Comparison of ENCODE assay signal across 12 cellular contexts in genomic region chr5:1125030-1125357, GRCh38. TPM values are rescaled to one million over a fixed set of nuclear protein-coding genes. Genes with fewer than 3 reads are reported as not detected.
DNase-seq lines count a peak whose midpoint lies in the region; ATAC-seq and TF ChIP-seq lines count a peak whose summit lies in the region.
"Had no signal": no experiment of that assay in that cellular context is flagged by ENCODE, and none has a peak within 500 bp of the region (broad histone marks: within the 10 kb centered on the region; RNA-seq: fewer than 3 reads in every experiment).

No MANE protein-coding gene starts in this region.

- 66 to 79% methylated on average over 6 of the region's 6 CpGs for WGBS in transverse colon (ENCODE audit: low coverage in 1 of 2), 2 donors

- intact Hi-C loops in left lung (cut with DNase I) (no loop called here), transverse colon (cut with DNase I; ENCODE audit: low total_unique reads) (no loop called here)
- intact Hi-C loops in activated CD4-positive, alpha-beta memory T cell treated with anti-CD3 and anti-CD28 coated beads for 36 hours (cut with micrococcal nuclease): no loop called here

- H3K27ac ChIP-seq in left lung: peak overlapping the region in 1 of 2 donors; percentile 48
- peak overlapping the region; percentile 47 to 67 (median 49) for H3K27ac ChIP-seq in transverse colon
- H3K27ac ChIP-seq: ascending aorta had no signal

- no peaks in the 10 kb centered on the region for H3K27me3 ChIP-seq in left lung
- no peaks in the 10 kb centered on the region for H3K27me3 ChIP-seq in transverse colon
- H3K27me3 ChIP-seq: ascending aorta, Peyer's patch had no signal

- no peaks in the 10 kb centered on the region for H3K36me3 Mint-ChIP-seq in activated CD4-positive, alpha-beta memory T cell treated with anti-CD3 and anti-CD28 coated beads for 36 hours

- no peaks in the 10 kb centered on the region for H3K9me3 Mint-ChIP-seq in activated CD4-positive, alpha-beta memory T cell treated with anti-CD3 and anti-CD28 coated beads for 36 hours

- CTCF ChIA-PET in activated CD4-positive, alpha-beta memory T cell treated with anti-CD3 and anti-CD28 coated beads for 36 hours (lab: Charles Lee): interaction anchor here (2.8 kb wide), 1 partner anchor 16 kb away, joined by 6 read pairs; no protein-coding TSS in a partner anchor

- TF ChIP-seq CTCF in left lung (IDR thresholded peaks at IDR 0.05): no peak
- TF ChIP-seq CTCF in transverse colon (IDR thresholded peaks at IDR 0.05): no peak

- H3K4me1 Mint-ChIP-seq in activated CD4-positive, alpha-beta memory T cell treated with anti-CD3 and anti-CD28 coated beads for 36 hours (ENCODE audit: low read depth): no peaks in the 10 kb centered on the region

- TF ChIP-seq POLR2A in transverse colon (IDR thresholded peaks at IDR 0.05): no peak

- peaks cover 0 to 9% of the 10 kb centered on the region in 2 donors for H3K4me1 ChIP-seq in left lung
- H3K4me1 ChIP-seq in transverse colon: peaks cover 5 to 33% (median 22%) of the 10 kb centered on the region in 4 donors
- H3K4me1 ChIP-seq: ascending aorta had no signal

- H3K27ac Mint-ChIP-seq in activated CD4-positive, alpha-beta memory T cell treated with anti-CD3 and anti-CD28 coated beads for 36 hours: no peak overlapping the region

- no peak for TF ChIP-seq EP300 in transverse colon (IDR thresholded peaks at IDR 0.05; ENCODE audit: low read depth)

- H3K9me3 ChIP-seq in left lung (no peaks in the 10 kb centered on the region), transverse colon (no peaks in the 10 kb centered on the region)
- H3K9me3 ChIP-seq: ascending aorta, Peyer's patch had no signal

- POLR2A ChIA-PET in activated CD4-positive, alpha-beta memory T cell treated with anti-CD3 and anti-CD28 coated beads for 36 hours (lab: Charles Lee): no interaction called here

- ATAC-seq in left lung: peak; percentile 25

- peaks cover 4% of the 10 kb centered on the region for H3K27me3 Mint-ChIP-seq in activated CD4-positive, alpha-beta memory T cell treated with anti-CD3 and anti-CD28 coated beads for 36 hours

- H3K4me3 Mint-ChIP-seq in activated CD4-positive, alpha-beta memory T cell treated with anti-CD3 and anti-CD28 coated beads for 36 hours: no peak overlapping the region

- H3K4me3 ChIP-seq in left lung (no peak overlapping the region), transverse colon (no peak overlapping the region)
- H3K4me3 ChIP-seq: ascending aorta, Peyer's patch had no signal

- DNase-seq in NCI-H2171 treated with DMSO at 0.1 percent for 48 hours (lab: John Stamatoyannopoulos, UW) (peak; percentile 91), dermis blood vessel endothelial cell (peak; percentile 33), left lung (no peak), transverse colon (no peak), NCI-H187 (lab: John Stamatoyannopoulos, UW) (no peak), NOMO-1 treated with dmso at 0.1 percent for 144 hours (lab: John Stamatoyannopoulos, UW; ENCODE audit: unreplicated experiment) (no peak)
- no peak for DNase-seq in activated CD4-positive, alpha-beta memory T cell treated with anti-CD3 and anti-CD28 coated beads for 36 hours
- DNase-seq: activated CD8-positive, alpha-beta memory T cell treated with anti-CD3 and anti-CD28 coated beads, Interleukin-2, amount 50 U/mL, for 4 hours; NCI-H2029 treated with DMSO at 0.1 percent for 48 hours; Peyer's patch; stimulated activated naive CD4-positive, alpha-beta T cell treated with Interleukin-2 at 50 U/mL for 16 hours had no signal

- in situ Hi-C loops in transverse colon (cut with MboI; ENCODE audit: low pct_ligation_motif_present in 1 of 4, low pct_unique_long_range_greater_than_20kb in 1 of 4, low sequenced_read_pairs in 3 of 4): loop anchor here in 3 of 4 donors (25.0 kb wide), 2 partner anchors 113 to 188 kb away; partner anchors contain the start of gene NKD2 (in 1 of the 3)

- H3K36me3 ChIP-seq in left lung (no peaks in the 10 kb centered on the region), transverse colon (no peaks in the 10 kb centered on the region)
- H3K36me3 ChIP-seq: ascending aorta, Peyer's patch had no signal

RNA-seq across cellular contexts. Expression of gene SLC12A7, which starts 13.1 kb away (rescaled TPM):
- 31.3 and 38.8 TPM in 2 replicates for total RNA-seq in dermis blood vessel endothelial cell
- total RNA-seq in left lung: 10 to 100 TPM; 39.4 to 45.0 TPM
- 100 to 1,000 TPM in 1 of 4 donors, 10 to 100 TPM in 3; 60.7 to 144 (median 61.4) TPM for total RNA-seq in transverse colon
- total RNA-seq in activated CD4-positive, alpha-beta memory T cell treated with anti-CD3 and anti-CD28 coated beads for 36 hours: 10 to 100 TPM; 10.1 to 10.8 TPM

Comparison
In these comparisons a context has a peak if more than half of its experiments do, and no peak if none do; other contexts are left out.
1. DNase-seq: peak in NCI-H2171 treated with DMSO at 0.1 percent for 48 hours (single experiment) and dermis blood vessel endothelial cell (single experiment); none in left lung (0 of 2), transverse colon (single experiment), activated CD4-positive, alpha-beta memory T cell treated with anti-CD3 and anti-CD28 coated beads for 36 hours (single experiment), NCI-H187 (0 of 2) and NOMO-1 treated with dmso at 0.1 percent for 144 hours (single experiment).